ENCODE assay signal across 8 cellular contexts in the genomic region with DNA sequence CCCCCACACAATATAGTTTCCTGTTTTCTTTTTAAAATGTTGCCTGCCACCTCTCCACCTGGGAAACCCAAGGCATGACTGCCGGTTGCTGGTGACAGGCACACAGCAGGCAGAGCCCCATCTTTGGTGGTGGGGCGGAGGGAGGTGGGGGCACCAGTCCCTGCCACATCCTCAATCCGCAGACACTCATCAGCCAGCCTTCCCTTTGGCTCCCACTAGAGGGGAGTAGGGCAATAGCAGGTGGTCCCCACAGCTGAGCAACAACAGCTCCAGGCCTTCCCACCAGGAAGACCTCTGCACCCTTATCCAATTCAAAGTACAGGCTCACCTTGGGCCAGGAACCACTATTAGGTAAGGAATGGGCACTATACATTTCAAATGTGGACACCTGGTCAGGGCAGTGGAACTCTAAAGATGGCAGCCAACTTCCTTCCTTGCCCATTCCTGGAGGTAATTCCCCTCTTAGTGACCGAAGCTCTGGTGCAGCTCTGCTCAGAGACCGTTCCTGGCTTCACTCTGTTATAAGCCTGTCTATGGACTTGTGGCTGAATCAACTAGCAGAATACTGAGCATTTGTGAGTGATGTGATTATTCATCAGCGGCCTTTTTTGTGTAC. TPM values are rescaled to one million over a fixed set of nuclear protein-coding genes. Genes with fewer than 3 reads are reported as not detected.
DNase-seq lines count a peak whose midpoint lies in the region; ATAC-seq and TF ChIP-seq lines count a peak whose summit lies in the region.

No MANE protein-coding gene starts in this region.

- peak; percentile 65 for DNase-seq in NCI-H2227 (lab: John Stamatoyannopoulos, UW; ENCODE audit: unreplicated experiment)
- no peak for DNase-seq in NCI-H2227 treated with DMSO at 0.1 percent for 48 hours (lab: John Stamatoyannopoulos, UW)
- peak; percentile 76 for DNase-seq in WTC11 (ENCODE audit: low spot score)
- DNase-seq in prostate gland (ENCODE audit: low spot score): no peak

- peak; percentile 66; the same call in 1 of the 2 replicates for TF ChIP-seq CTCF in WTC11 (IDR thresholded peaks at IDR 0.05)
- peak in 3 of 4 experiments; percentile 30 to 59 (median 46) for TF ChIP-seq CTCF in gastroesophageal sphincter (IDR thresholded peaks at IDR 0.05)
- peak in 3 of 4 experiments; percentile 38 to 66 (median 52) for TF ChIP-seq CTCF in prostate gland (IDR thresholded peaks at IDR 0.05)

- H3K4me1 ChIP-seq in gastroesophageal sphincter (no peaks in the 10 kb centered on the region), prostate gland (replicated peaks) (no peaks in the 10 kb centered on the region)

- peaks cover 35% of the 10 kb centered on the region for H3K36me3 Mint-ChIP-seq in WTC11

- POLR2A ChIA-PET in WTC11 (lab: Charles Lee): interaction anchor here (0.6 to 1.3 kb wide), 3 partner anchors 20 to 134 kb away, joined by 3 to 9 read pairs (median 3); partner anchors contain the start of gene SMIM5

- no peaks in the 10 kb centered on the region for H3K4me1 Mint-ChIP-seq in WTC11

- no peak for TF ChIP-seq EP300 in Ishikawa (IDR thresholded peaks at IDR 0.05; ENCODE audit: borderline replicate concordance)
- no peak for TF ChIP-seq EP300 in gastroesophageal sphincter (IDR thresholded peaks at IDR 0.05)

- H3K36me3 ChIP-seq in gastroesophageal sphincter: peaks cover 0 to 95% of the 10 kb centered on the region in 2 donors
- H3K36me3 ChIP-seq in prostate gland: peaks cover 0 to 6% of the 10 kb centered on the region in 2 donors

- H3K4me3 ChIP-seq in gastroesophageal sphincter (no peak overlapping the region), prostate gland (no peak overlapping the region)

- peak overlapping the region; percentile 71; the same call in 1 of the 2 replicates for H3K27ac Mint-ChIP-seq in WTC11

- TF ChIP-seq POLR2A in gastroesophageal sphincter (IDR thresholded peaks at IDR 0.05) (no peak), prostate gland (IDR thresholded peaks at IDR 0.05) (no peak)

- no peak overlapping the region for H3K4me3 Mint-ChIP-seq in WTC11

- ATAC-seq in WTC11: peak; percentile 99
- ATAC-seq in gastroesophageal sphincter: no peak
- ATAC-seq in GM18520 (IDR thresholded peaks at IDR 0.05; ENCODE audit: unreplicated experiment): no peak
- ATAC-seq in HG02870 (IDR thresholded peaks at IDR 0.05; ENCODE audit: unreplicated experiment): no peak

- WGBS in gastroesophageal sphincter (ENCODE audit: low coverage in 1 of 2), 2 donors: 44 to 50% methylated on average over 2 to 5 of the region's 6 CpGs
- WGBS in prostate gland: 63% methylated on average over 6 of the region's 6 CpGs

- intact Hi-C loops in prostate gland (cut with DNase I): no loop called here

- TF ChIP-seq RAD21 in Ishikawa (IDR thresholded peaks at IDR 0.05; ENCODE audit: low read depth): peak; percentile 88

- H3K9me3 Mint-ChIP-seq in WTC11: no peaks in the 10 kb centered on the region

- no peaks in the 10 kb centered on the region for H3K9me3 ChIP-seq in gastroesophageal sphincter
- no peaks in the 10 kb centered on the region for H3K9me3 ChIP-seq in prostate gland

- H3K27me3 ChIP-seq in gastroesophageal sphincter (no peaks in the 10 kb centered on the region), prostate gland (replicated peaks; ENCODE audit: insufficient read depth) (no peaks in the 10 kb centered on the region)

- CTCF ChIA-PET in WTC11 (lab: Charles Lee): interaction anchor here (0.5 to 22.8 kb wide), 35 partner anchors 10 to 364 kb away, joined by 3 to 456 read pairs (median 4); partner anchors contain the start of genes GALK1, ITGB4, RECQL5 and SAP30BP

- H3K27ac ChIP-seq in gastroesophageal sphincter (no peak overlapping the region), prostate gland (no peak overlapping the region)

- no peaks in the 10 kb centered on the region for H3K27me3 Mint-ChIP-seq in WTC11 (ENCODE audit: low read depth)

TF ChIP-seq in Ishikawa, 13 proteins besides CTCF, POLR2A, EP300 and RAD21:
- TF ChIP-seq, protein P1, sequence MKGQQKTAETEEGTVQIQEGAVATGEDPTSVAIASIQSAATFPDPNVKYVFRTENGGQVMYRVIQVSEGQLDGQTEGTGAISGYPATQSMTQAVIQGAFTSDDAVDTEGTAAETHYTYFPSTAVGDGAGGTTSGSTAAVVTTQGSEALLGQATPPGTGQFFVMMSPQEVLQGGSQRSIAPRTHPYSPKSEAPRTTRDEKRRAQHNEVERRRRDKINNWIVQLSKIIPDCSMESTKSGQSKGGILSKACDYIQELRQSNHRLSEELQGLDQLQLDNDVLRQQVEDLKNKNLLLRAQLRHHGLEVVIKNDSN (IDR thresholded peaks at IDR 0.05): no peak
- no peak for TF ChIP-seq NFIC (IDR thresholded peaks at IDR 0.05)

TF ChIP-seq in WTC11, 78 proteins besides CTCF, POLR2A, EP300 and RAD21 (continues in another document):
- no peak for TF ChIP-seq SMAD3 (CRISPR knock-in tag; IDR thresholded peaks at IDR 0.05; ENCODE audit: borderline replicate concordance)
- TF ChIP-seq ZBTB21 (CRISPR knock-in tag; IDR thresholded peaks at IDR 0.05; ENCODE audit: borderline replicate concordance): no peak
- TF ChIP-seq, protein P2, sequence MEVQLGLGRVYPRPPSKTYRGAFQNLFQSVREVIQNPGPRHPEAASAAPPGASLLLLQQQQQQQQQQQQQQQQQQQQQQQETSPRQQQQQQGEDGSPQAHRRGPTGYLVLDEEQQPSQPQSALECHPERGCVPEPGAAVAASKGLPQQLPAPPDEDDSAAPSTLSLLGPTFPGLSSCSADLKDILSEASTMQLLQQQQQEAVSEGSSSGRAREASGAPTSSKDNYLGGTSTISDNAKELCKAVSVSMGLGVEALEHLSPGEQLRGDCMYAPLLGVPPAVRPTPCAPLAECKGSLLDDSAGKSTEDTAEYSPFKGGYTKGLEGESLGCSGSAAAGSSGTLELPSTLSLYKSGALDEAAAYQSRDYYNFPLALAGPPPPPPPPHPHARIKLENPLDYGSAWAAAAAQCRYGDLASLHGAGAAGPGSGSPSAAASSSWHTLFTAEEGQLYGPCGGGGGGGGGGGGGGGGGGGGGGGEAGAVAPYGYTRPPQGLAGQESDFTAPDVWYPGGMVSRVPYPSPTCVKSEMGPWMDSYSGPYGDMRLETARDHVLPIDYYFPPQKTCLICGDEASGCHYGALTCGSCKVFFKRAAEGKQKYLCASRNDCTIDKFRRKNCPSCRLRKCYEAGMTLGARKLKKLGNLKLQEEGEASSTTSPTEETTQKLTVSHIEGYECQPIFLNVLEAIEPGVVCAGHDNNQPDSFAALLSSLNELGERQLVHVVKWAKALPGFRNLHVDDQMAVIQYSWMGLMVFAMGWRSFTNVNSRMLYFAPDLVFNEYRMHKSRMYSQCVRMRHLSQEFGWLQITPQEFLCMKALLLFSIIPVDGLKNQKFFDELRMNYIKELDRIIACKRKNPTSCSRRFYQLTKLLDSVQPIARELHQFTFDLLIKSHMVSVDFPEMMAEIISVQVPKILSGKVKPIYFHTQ (CRISPR knock-in tag; IDR thresholded peaks at IDR 0.05): no peak
- TF ChIP-seq, protein P3, sequence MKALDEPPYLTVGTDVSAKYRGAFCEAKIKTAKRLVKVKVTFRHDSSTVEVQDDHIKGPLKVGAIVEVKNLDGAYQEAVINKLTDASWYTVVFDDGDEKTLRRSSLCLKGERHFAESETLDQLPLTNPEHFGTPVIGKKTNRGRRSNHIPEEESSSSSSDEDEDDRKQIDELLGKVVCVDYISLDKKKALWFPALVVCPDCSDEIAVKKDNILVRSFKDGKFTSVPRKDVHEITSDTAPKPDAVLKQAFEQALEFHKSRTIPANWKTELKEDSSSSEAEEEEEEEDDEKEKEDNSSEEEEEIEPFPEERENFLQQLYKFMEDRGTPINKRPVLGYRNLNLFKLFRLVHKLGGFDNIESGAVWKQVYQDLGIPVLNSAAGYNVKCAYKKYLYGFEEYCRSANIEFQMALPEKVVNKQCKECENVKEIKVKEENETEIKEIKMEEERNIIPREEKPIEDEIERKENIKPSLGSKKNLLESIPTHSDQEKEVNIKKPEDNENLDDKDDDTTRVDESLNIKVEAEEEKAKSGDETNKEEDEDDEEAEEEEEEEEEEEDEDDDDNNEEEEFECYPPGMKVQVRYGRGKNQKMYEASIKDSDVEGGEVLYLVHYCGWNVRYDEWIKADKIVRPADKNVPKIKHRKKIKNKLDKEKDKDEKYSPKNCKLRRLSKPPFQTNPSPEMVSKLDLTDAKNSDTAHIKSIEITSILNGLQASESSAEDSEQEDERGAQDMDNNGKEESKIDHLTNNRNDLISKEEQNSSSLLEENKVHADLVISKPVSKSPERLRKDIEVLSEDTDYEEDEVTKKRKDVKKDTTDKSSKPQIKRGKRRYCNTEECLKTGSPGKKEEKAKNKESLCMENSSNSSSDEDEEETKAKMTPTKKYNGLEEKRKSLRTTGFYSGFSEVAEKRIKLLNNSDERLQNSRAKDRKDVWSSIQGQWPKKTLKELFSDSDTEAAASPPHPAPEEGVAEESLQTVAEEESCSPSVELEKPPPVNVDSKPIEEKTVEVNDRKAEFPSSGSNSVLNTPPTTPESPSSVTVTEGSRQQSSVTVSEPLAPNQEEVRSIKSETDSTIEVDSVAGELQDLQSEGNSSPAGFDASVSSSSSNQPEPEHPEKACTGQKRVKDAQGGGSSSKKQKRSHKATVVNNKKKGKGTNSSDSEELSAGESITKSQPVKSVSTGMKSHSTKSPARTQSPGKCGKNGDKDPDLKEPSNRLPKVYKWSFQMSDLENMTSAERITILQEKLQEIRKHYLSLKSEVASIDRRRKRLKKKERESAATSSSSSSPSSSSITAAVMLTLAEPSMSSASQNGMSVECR (CRISPR knock-in tag; IDR thresholded peaks at IDR 0.05; ENCODE audit: borderline replicate concordance): no peak
- TF ChIP-seq ZNF219 (CRISPR knock-in tag; IDR thresholded peaks at IDR 0.05; ENCODE audit: borderline replicate concordance): no peak
- TF ChIP-seq, protein P4, sequence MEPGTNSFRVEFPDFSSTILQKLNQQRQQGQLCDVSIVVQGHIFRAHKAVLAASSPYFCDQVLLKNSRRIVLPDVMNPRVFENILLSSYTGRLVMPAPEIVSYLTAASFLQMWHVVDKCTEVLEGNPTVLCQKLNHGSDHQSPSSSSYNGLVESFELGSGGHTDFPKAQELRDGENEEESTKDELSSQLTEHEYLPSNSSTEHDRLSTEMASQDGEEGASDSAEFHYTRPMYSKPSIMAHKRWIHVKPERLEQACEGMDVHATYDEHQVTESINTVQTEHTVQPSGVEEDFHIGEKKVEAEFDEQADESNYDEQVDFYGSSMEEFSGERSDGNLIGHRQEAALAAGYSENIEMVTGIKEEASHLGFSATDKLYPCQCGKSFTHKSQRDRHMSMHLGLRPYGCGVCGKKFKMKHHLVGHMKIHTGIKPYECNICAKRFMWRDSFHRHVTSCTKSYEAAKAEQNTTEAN (CRISPR knock-in tag; IDR thresholded peaks at IDR 0.05): no peak

RNA-seq across cellular contexts. Expression of gene RECQL5, which starts 13.9 kb away (rescaled TPM):
- total RNA-seq in WTC11 (2021) (48.9 to 53.1 TPM (median 51.0 TPM) in 3 replicates), gastroesophageal sphincter (10 to 100 TPM in 3 of 4 donors, 1 to 10 TPM in 1; 6.4 to 15.1 (median 13.6) TPM), prostate gland (100 to 1,000 TPM in 1 of 2 donors, 10 to 100 TPM in 1; 33.6 to 132 TPM)

RNA-seq across cellular contexts. Expression of gene SAP30BP, which starts 14.1 kb away (rescaled TPM):
- total RNA-seq in WTC11 (2021) (67.5 to 86.8 TPM (median 72.0 TPM) in 3 replicates), gastroesophageal sphincter (10 to 100 TPM; 68.2 to 87.2 (median 77.2) TPM), prostate gland (10 to 100 TPM; 50.4 to 72.3 TPM)

RNA-seq across cellular contexts. Expression of gene SMIM5, which starts 19.8 kb away (rescaled TPM):
- total RNA-seq in WTC11 (2021) (0.05 TPM in 1 of 3 replicates, not detected in the others), gastroesophageal sphincter (1 to 10 TPM; 3.8 to 6.8 (median 5.0) TPM), prostate gland (1 to 10 TPM in 1 of 2 donors, under 1 TPM in 1; 0.27 to 4.1 TPM)

Comparison
In these comparisons a context has a peak if more than half of its experiments do, and no peak if none do; other contexts are left out.
1. DNase-seq: peak in NCI-H2227 (single experiment) and WTC11 (single experiment); none in NCI-H2227 treated with DMSO at 0.1 percent for 48 hours (single experiment) and prostate gland (single experiment).
2. Peak in every context shown above with its lines, with median percentiles within 50 percentile points of each other: CTCF ChIP-seq.